Comparison of ENCODE assay signal across 21 cellular contexts in genomic region chr17:35344262-35344661, GRCh38. TPM values are rescaled to one million over a fixed set of nuclear protein-coding genes. Genes with fewer than 3 reads are reported as not detected.
"Had no signal": no experiment of that assay in that cellular context is flagged by ENCODE, and none has a peak within 500 bp of the region (broad histone marks: within the 10 kb centered on the region; RNA-seq: fewer than 3 reads in every experiment).

No MANE protein-coding gene starts in this region.

- H3K27me3 ChIP-seq: tibial nerve had no signal

- H3K9me3 ChIP-seq: gastrocnemius medialis, prostate gland, suprapubic skin had no signal

- H3K4me3 Mint-ChIP-seq: activated CD4-positive, alpha-beta T cell treated with anti-CD3 and anti-CD28 coated beads, Interleukin-2, amount 10 ng/mL, durations not matched to agents 7 days and 5 days; activated CD8-positive, alpha-beta memory T cell treated with anti-CD3 and anti-CD28 coated beads, Interleukin-2, amount 10 ng/mL, durations not matched to agents 7 days and 5 days; activated CD8-positive, alpha-beta T cell treated with anti-CD3 and anti-CD28 coated beads for 36 hours; activated naive CD8-positive, alpha-beta T cell treated with anti-CD3 and anti-CD28 coated beads for 36 hours; endodermal cell; T-helper 1 cell treated with Interleukin-12 subunit alpha and Interleukin-12 subunit beta and Interleukin-4 antibody, amounts not matched to agents 30 μg/mL and 1 μg/mL, for 36 hours had no signal

- H3K4me3 ChIP-seq: cardiac muscle cell, esophagus squamous epithelium, gastrocnemius medialis, prostate gland, suprapubic skin, tibial nerve had no signal

- ATAC-seq: activated CD4-positive, CD25-positive, alpha-beta regulatory T cell treated with anti-CD3 and anti-CD28 coated beads, Interleukin-2, amount 50 U/mL, for 24 hours; activated CD8-positive, alpha-beta memory T cell treated with anti-CD3 and anti-CD28 coated beads, Interleukin-2, amount 10 ng/mL, durations not matched to agents 7 days and 5 days; activated CD8-positive, alpha-beta T cell treated with anti-CD3 and anti-CD28 coated beads for 36 hours; gastrocnemius medialis; stimulated activated naive CD8-positive, alpha-beta T cell treated with anti-CD3 and anti-CD28 coated beads, Interleukin-15, amount 100 ng/mL, for 72 hours had no signal

- H3K4me1 Mint-ChIP-seq: endodermal cell had no signal

- H3K4me1 ChIP-seq: prostate gland had no signal

- H3K27ac ChIP-seq: cardiac muscle cell, esophagus squamous epithelium, gastrocnemius medialis, prostate gland, suprapubic skin, tibial nerve had no signal

- H3K36me3 ChIP-seq: cardiac muscle cell, esophagus squamous epithelium, gastrocnemius medialis, prostate gland, suprapubic skin, tibial nerve had no signal

- H3K27ac Mint-ChIP-seq: activated CD4-positive, alpha-beta T cell treated with anti-CD3 and anti-CD28 coated beads, Interleukin-2, amount 10 ng/mL, durations not matched to agents 7 days and 5 days; activated CD8-positive, alpha-beta memory T cell treated with anti-CD3 and anti-CD28 coated beads, Interleukin-2, amount 10 ng/mL, durations not matched to agents 7 days and 5 days; activated CD8-positive, alpha-beta T cell treated with anti-CD3 and anti-CD28 coated beads for 36 hours; activated naive CD8-positive, alpha-beta T cell treated with anti-CD3 and anti-CD28 coated beads for 36 hours; endodermal cell; memory B cell; stimulated activated naive CD8-positive, alpha-beta T cell treated with anti-CD3 and anti-CD28 coated beads, Interleukin-15, amount 100 ng/mL, for 72 hours; T-helper 1 cell treated with Interleukin-12 subunit alpha and Interleukin-12 subunit beta and Interleukin-4 antibody, amounts not matched to agents 30 μg/mL and 1 μg/mL, for 36 hours had no signal

- H3K27me3 Mint-ChIP-seq: memory B cell had no signal

- DNase-seq: activated CD4-positive, alpha-beta T cell treated with anti-CD3 and anti-CD28 coated beads, Interleukin-2, amount 10 ng/mL, durations not matched to agents 7 days and 5 days; activated CD8-positive, alpha-beta memory T cell treated with anti-CD3 and anti-CD28 coated beads, Interleukin-2, amount 10 ng/mL, durations not matched to agents 7 days and 5 days; activated CD8-positive, alpha-beta T cell treated with anti-CD3 and anti-CD28 coated beads for 36 hours; activated gamma-delta T cell treated with Interleukin-2 at 50 U/mL for 16 hours; activated naive CD8-positive, alpha-beta T cell treated with anti-CD3 and anti-CD28 coated beads for 36 hours; activated T-cell treated with anti-CD3 and anti-CD28 coated beads for 4 hours; amniotic stem cell; cortex of kidney; endodermal cell; esophagus squamous epithelium; gastrocnemius medialis; hippocampal formation; stimulated activated CD4-positive, alpha-beta T cell treated with anti-CD3 and anti-CD28 coated beads, Interleukin-4, amount 100 ng/mL, for 4 hours; stimulated activated naive CD8-positive, alpha-beta T cell treated with anti-CD3 and anti-CD28 coated beads, Interleukin-15, amount 100 ng/mL, for 72 hours had no signal

RNA-seq across cellular contexts. Expression of gene SLFN11, which starts 29.2 kb away (rescaled TPM):
- total RNA-seq: cardiac muscle cell had no signal
- polyA plus RNA-seq: cardiac muscle cell had no signal
